In the genomic region with DNA sequence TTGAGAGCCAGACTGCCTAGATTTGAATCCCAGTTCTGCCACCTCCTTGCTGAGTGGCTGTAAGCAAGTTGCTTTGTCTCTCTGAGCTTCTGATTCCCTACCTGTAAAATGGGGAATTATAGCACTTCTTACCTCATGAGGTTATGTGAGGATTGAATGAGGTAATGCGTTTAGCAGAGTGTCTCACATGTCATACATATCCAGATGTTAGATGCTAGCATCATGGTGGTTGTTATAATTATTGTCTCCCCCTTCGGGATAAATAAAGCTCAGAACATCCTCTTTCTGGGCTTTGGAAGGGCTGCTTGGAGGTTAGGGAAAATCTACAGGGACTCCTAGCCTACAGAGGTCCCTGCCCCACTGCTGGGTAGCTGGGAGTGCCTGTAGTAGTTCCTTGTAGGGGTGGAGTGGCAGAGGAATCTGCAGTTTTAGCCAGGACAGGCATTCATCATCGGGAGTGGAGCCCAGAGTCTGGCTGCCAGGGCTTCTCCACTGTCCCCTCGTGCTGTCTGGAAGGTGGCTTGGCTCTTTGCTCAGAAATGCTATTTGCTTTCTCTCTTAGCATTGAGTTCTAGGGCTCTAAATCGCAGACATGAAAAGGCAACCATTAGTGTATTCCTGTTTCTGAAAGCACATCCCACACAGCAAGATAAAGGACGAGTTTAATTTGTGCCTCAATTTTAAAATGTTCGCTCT, we compare ENCODE assay signal across 1 cellular context.
TF ChIP-seq lines count a peak whose summit lies in the region.

No MANE protein-coding gene starts in this region.

TF ChIP-seq in H1, 55 proteins besides CTCF, POLR2A, EP300 and RAD21:
- TF ChIP-seq, protein P1, sequence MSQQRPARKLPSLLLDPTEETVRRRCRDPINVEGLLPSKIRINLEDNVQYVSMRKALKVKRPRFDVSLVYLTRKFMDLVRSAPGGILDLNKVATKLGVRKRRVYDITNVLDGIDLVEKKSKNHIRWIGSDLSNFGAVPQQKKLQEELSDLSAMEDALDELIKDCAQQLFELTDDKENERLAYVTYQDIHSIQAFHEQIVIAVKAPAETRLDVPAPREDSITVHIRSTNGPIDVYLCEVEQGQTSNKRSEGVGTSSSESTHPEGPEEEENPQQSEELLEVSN (IDR thresholded peaks at IDR 0.05): no peak
- TF ChIP-seq POLR2AphosphoS5 (IDR thresholded peaks at IDR 0.05; ENCODE audit: low read depth, low read length) (no peak), RBBP5 (IDR thresholded peaks at IDR 0.05; ENCODE audit: borderline replicate concordance, low read depth, low read length) (no peak), JUN (IDR thresholded peaks at IDR 0.05; ENCODE audit: low read depth, low read length) (no peak), GTF2F1 (IDR thresholded peaks at IDR 0.05; ENCODE audit: borderline replicate concordance, low read depth, low read length) (no peak), YY1 (IDR thresholded peaks at IDR 0.05; ENCODE audit: low read depth, low read length) (no peak), NANOG (IDR thresholded peaks at IDR 0.05; ENCODE audit: insufficient read depth, low read depth, low read length, poor library complexity, severe bottlenecking) (no peak)
